Comparison of ENCODE assay signal across 1 cellular context in the genomic region with DNA sequence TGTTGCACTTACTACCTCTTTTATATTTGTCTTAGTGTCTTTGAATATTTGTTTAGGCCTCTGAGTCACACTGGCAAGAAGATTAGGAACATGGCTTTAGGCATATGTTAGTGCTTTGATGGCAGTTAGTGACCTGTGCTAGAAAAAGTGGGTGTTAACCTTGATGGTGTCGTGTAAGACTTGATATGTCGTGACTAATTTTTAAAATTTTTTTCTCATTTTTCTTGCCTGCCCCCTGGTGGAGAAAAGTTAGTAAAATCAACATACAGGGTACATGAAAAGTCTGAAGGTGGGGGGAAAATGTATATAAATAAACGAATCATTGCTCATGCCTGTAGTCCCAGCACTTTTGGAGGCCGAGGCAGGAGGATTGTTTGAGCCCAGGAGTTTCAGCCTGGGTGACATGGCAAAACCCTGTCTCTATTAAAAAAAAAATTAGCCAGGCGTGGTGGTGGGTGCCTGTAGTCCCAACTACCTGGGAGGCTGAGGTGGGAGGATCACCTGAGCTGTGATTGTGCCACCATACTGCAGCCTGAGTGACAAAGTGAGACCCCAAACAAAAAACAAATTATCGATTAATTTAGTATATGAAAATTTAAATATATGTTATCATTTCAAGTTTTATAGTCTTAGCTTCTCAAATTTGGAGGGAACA.
TF ChIP-seq lines count a peak whose summit lies in the region.

No MANE protein-coding gene starts in this region.

TF ChIP-seq in liver, 16 proteins besides CTCF, POLR2A, EP300 and RAD21 (continued from another document):
- TF ChIP-seq, protein P1, sequence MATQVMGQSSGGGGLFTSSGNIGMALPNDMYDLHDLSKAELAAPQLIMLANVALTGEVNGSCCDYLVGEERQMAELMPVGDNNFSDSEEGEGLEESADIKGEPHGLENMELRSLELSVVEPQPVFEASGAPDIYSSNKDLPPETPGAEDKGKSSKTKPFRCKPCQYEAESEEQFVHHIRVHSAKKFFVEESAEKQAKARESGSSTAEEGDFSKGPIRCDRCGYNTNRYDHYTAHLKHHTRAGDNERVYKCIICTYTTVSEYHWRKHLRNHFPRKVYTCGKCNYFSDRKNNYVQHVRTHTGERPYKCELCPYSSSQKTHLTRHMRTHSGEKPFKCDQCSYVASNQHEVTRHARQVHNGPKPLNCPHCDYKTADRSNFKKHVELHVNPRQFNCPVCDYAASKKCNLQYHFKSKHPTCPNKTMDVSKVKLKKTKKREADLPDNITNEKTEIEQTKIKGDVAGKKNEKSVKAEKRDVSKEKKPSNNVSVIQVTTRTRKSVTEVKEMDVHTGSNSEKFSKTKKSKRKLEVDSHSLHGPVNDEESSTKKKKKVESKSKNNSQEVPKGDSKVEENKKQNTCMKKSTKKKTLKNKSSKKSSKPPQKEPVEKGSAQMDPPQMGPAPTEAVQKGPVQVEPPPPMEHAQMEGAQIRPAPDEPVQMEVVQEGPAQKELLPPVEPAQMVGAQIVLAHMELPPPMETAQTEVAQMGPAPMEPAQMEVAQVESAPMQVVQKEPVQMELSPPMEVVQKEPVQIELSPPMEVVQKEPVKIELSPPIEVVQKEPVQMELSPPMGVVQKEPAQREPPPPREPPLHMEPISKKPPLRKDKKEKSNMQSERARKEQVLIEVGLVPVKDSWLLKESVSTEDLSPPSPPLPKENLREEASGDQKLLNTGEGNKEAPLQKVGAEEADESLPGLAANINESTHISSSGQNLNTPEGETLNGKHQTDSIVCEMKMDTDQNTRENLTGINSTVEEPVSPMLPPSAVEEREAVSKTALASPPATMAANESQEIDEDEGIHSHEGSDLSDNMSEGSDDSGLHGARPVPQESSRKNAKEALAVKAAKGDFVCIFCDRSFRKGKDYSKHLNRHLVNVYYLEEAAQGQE (IDR thresholded peaks at IDR 0.05), result no peak
- no peak for TF ChIP-seq YY1 (IDR thresholded peaks at IDR 0.05)
- TF ChIP-seq, protein P2, sequence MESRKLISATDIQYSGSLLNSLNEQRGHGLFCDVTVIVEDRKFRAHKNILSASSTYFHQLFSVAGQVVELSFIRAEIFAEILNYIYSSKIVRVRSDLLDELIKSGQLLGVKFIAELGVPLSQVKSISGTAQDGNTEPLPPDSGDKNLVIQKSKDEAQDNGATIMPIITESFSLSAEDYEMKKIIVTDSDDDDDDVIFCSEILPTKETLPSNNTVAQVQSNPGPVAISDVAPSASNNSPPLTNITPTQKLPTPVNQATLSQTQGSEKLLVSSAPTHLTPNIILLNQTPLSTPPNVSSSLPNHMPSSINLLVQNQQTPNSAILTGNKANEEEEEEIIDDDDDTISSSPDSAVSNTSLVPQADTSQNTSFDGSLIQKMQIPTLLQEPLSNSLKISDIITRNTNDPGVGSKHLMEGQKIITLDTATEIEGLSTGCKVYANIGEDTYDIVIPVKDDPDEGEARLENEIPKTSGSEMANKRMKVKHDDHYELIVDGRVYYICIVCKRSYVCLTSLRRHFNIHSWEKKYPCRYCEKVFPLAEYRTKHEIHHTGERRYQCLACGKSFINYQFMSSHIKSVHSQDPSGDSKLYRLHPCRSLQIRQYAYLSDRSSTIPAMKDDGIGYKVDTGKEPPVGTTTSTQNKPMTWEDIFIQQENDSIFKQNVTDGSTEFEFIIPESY (IDR thresholded peaks at IDR 0.05), result no peak
